ENCODE assay signal across 13 cellular contexts in the genomic region with DNA sequence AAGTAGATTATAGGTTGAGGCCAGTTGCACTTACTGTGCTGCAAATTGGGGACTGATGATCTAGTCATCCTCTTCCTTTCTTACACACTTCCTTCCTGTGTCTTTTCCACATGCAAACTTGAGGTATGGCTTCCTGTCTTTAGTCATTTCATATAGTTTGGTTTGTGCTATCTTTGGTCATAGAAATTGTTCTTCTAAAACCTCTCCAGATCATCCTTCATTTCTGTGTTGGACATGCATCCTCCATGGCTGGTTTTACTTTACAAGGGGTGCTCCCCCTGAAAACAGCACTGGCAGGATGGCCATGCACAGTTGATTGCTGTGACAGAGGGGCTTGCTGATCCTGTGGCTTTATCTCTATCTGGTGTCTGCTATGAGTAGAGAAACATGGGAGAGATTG. TPM values are rescaled to one million over a fixed set of nuclear protein-coding genes. Genes with fewer than 3 reads are reported as not detected.
DNase-seq lines count a peak whose midpoint lies in the region; ATAC-seq and TF ChIP-seq lines count a peak whose summit lies in the region.
"Had no signal": no experiment of that assay in that cellular context is flagged by ENCODE, and none has a peak within 500 bp of the region (broad histone marks: within the 10 kb centered on the region; RNA-seq: fewer than 3 reads in every experiment).

No MANE protein-coding gene starts in this region.

- H3K27me3 ChIP-seq in OCI-LY3 (ENCODE audit: low read depth, low read length), result no peaks in the 10 kb centered on the region
- no peaks in the 10 kb centered on the region for H3K27me3 ChIP-seq in thymus (ENCODE audit: control insufficient read depth, insufficient read depth)
- no peaks in the 10 kb centered on the region for H3K27me3 ChIP-seq in Caco-2 (replicated peaks; ENCODE audit: control insufficient read depth, insufficient read depth, low read length)

- H3K9me3 ChIP-seq in OCI-LY3 (ENCODE audit: insufficient read depth, low read length) (no peaks in the 10 kb centered on the region), thymus (ENCODE audit: control insufficient read depth) (no peaks in the 10 kb centered on the region), Caco-2 (no peaks in the 10 kb centered on the region)

- DNase-seq in activated naive CD4-positive, alpha-beta T cell treated with anti-CD3 and anti-CD28 coated beads, Interleukin-2, amount 50 U/mL, for 72 hours (ENCODE audit: low spot score in 2 of 2), result peak in 1 of 2 donors; percentile 8
- no peak for DNase-seq in activated naive CD4-positive, alpha-beta T cell treated with anti-CD3 and anti-CD28 coated beads, Interleukin-2, amount 50 U/mL, for 16 hours
- DNase-seq in left colon (no peak), Caco-2 (no peak), NCI-H1436 (lab: John Stamatoyannopoulos, UW) (no peak)
- DNase-seq: C1 segment of cervical spinal cord; H7; NCI-H2081 treated with DMSO at 0.1 percent for 48 hours; stimulated activated CD8-positive, alpha-beta memory T cell treated with anti-CD3 and anti-CD28 coated beads, Interleukin-4, amount 100 ng/mL, for 48 hours had no signal

- H3K4me3 Mint-ChIP-seq in Caco-2 (ENCODE audit: unreplicated experiment), result no peak overlapping the region

- H3K4me1 Mint-ChIP-seq in Caco-2 (ENCODE audit: low read depth, unreplicated experiment), result no peaks in the 10 kb centered on the region

- intact Hi-C loops in left colon (cut with DNase I, micrococcal nuclease), result no loop called here
- intact Hi-C loops in Caco-2 (cut with micrococcal nuclease; ENCODE audit: unreplicated experiment), result no loop called here

- POLR2A ChIA-PET in Caco-2 (lab: Charles Lee), result no interaction called here

- CTCF ChIA-PET in Caco-2 (lab: Charles Lee), result interaction anchor here (1.4 kb wide), 1 partner anchor 122 kb away, joined by 3 read pairs; no protein-coding TSS in a partner anchor

- ATAC-seq in activated naive CD4-positive, alpha-beta T cell treated with anti-CD3 and anti-CD28 coated beads, Interleukin-2, amount 50 U/mL, for 72 hours, result peak; percentile 76 to 84
- ATAC-seq in HG02870 (IDR thresholded peaks at IDR 0.05; ENCODE audit: unreplicated experiment), result peak; percentile 49
- no peak for ATAC-seq in left colon

- no TSS peak for BruUV-seq in Caco-2 (replicated peaks; lab: Mats Ljungman, UMichigan)

- H3K4me1 ChIP-seq in OCI-LY3 (ENCODE audit: low read length), result peaks cover 52% of the 10 kb centered on the region
- H3K4me1 ChIP-seq in thymus (ENCODE audit: control insufficient read depth, insufficient read depth, low read length), result peaks cover 34% of the 10 kb centered on the region
- H3K4me1 ChIP-seq in Caco-2, result no peaks in the 10 kb centered on the region
- H3K4me1 ChIP-seq: parathyroid adenoma had no signal

- no peak overlapping the region for H3K9ac ChIP-seq in OCI-LY3 (ENCODE audit: low read length)
- H3K9ac ChIP-seq: parathyroid adenoma had no signal

- H3K36me3 ChIP-seq in OCI-LY3 (replicated peaks; ENCODE audit: low read depth, low read length) (no peaks in the 10 kb centered on the region), thymus (ENCODE audit: control insufficient read depth, insufficient read depth) (no peaks in the 10 kb centered on the region), Caco-2 (ENCODE audit: control insufficient read depth, insufficient read depth, low read length) (no peaks in the 10 kb centered on the region)

- H3K27ac Mint-ChIP-seq in activated naive CD4-positive, alpha-beta T cell treated with anti-CD3 and anti-CD28 coated beads, Interleukin-2, amount 50 U/mL, for 72 hours, result no peak overlapping the region
- no peak overlapping the region for H3K27ac Mint-ChIP-seq in Caco-2 (ENCODE audit: unreplicated experiment)

- no peaks in the 10 kb centered on the region for H3K79me2 ChIP-seq in OCI-LY3 (ENCODE audit: low read length)

- no peak overlapping the region for H2AFZ ChIP-seq in OCI-LY3 (ENCODE audit: low read depth, low read length)
- H2AFZ ChIP-seq: parathyroid adenoma had no signal

- H3K4me2 ChIP-seq in OCI-LY3 (ENCODE audit: low read length), result peak overlapping the region; percentile 55

- TF ChIP-seq CTCF in OCI-LY3 (IDR thresholded peaks at IDR 0.05; ENCODE audit: low read depth, low read length), result no peak
- TF ChIP-seq CTCF in Caco-2 (IDR thresholded peaks at IDR 0.05; ENCODE audit: insufficient read depth in 1 of 2, low read depth in 1 of 2, low read length in 1 of 2, severe bottlenecking in 1 of 2, unreplicated experiment in 1 of 2), result no peak

- H3K27ac ChIP-seq in OCI-LY3 (ENCODE audit: low read length), result no peak overlapping the region
- peak overlapping the region; percentile 79 for H3K27ac ChIP-seq in thymus (ENCODE audit: low read depth)
- H3K27ac ChIP-seq: parathyroid adenoma had no signal

- H3K4me3 ChIP-seq in OCI-LY3 (ENCODE audit: low read length), result no peak overlapping the region
- H3K4me3 ChIP-seq in thymus (ENCODE audit: low read length), result no peak overlapping the region
- H3K4me3 ChIP-seq in Caco-2 (ENCODE audit: low read depth, low read length), result no peak overlapping the region

- H3K27me3 Mint-ChIP-seq in Caco-2 (ENCODE audit: insufficient read depth, unreplicated experiment), result no peaks in the 10 kb centered on the region

- peaks cover 11% of the 10 kb centered on the region; the same call in 1 of the 2 replicates for H4K20me1 ChIP-seq in OCI-LY3 (ENCODE audit: insufficient read depth, low read length)

- no peaks in the 10 kb centered on the region for H3K9me3 Mint-ChIP-seq in activated naive CD4-positive, alpha-beta T cell treated with anti-CD3 and anti-CD28 coated beads, Interleukin-2, amount 50 U/mL, for 72 hours
- H3K9me3 Mint-ChIP-seq in Caco-2 (ENCODE audit: unreplicated experiment), result no peaks in the 10 kb centered on the region

- peaks cover 0 to 4% of the 10 kb centered on the region in 2 donors for H3K36me3 Mint-ChIP-seq in activated naive CD4-positive, alpha-beta T cell treated with anti-CD3 and anti-CD28 coated beads, Interleukin-2, amount 50 U/mL, for 72 hours
- no peaks in the 10 kb centered on the region for H3K36me3 Mint-ChIP-seq in Caco-2 (ENCODE audit: insufficient read depth, unreplicated experiment)

RNA-seq across cellular contexts. Expression of gene MGAT5, which starts 36.5 kb away (rescaled TPM):
- 10 to 100 TPM; 11.8 to 13.2 TPM for total RNA-seq in activated naive CD4-positive, alpha-beta T cell treated with anti-CD3 and anti-CD28 coated beads, Interleukin-2, amount 50 U/mL, for 72 hours
- polyA plus RNA-seq in thymus, result 8.8 TPM
- total RNA-seq in left colon, result 10 to 100 TPM; 62.1 to 93.6 TPM
- 21.7 and 22.1 TPM in 2 replicates for total RNA-seq in Caco-2 (2022)
